In genomic region chr2:209091026-209091425, GRCh38 we compare ENCODE assay signal across 15 cellular contexts.
"Had no signal": no experiment of that assay in that cellular context is flagged by ENCODE, and none has a peak within 500 bp of the region (broad histone marks: within the 10 kb centered on the region; RNA-seq: fewer than 3 reads in every experiment).

No MANE protein-coding gene starts in this region.

- H3K36me3 ChIP-seq: left lung, ovary, stomach, thoracic aorta, upper lobe of right lung had no signal

- H3K4me1 ChIP-seq: left lung, stomach, upper lobe of right lung had no signal

- H3K27me3 Mint-ChIP-seq: activated naive CD8-positive, alpha-beta T cell treated with anti-CD3 and anti-CD28 coated beads, Interleukin-2, amount 50 U/mL, for 24 hours; activated T-helper 17 cell treated with anti-CD3 and anti-CD28 coated beads, Interleukin-2, amount 50 U/mL, for 72 hours; naive B cell had no signal

- H3K27me3 ChIP-seq: left lung, ovary, stomach, upper lobe of right lung had no signal

- H3K4me1 Mint-ChIP-seq: activated naive CD8-positive, alpha-beta T cell treated with anti-CD3 and anti-CD28 coated beads, Interleukin-2, amount 50 U/mL, for 24 hours; activated T-helper 17 cell treated with anti-CD3 and anti-CD28 coated beads, Interleukin-2, amount 50 U/mL, for 72 hours; naive B cell had no signal

- H3K27ac ChIP-seq: left lung, ovary, stomach, thoracic aorta, upper lobe of right lung had no signal

- DNase-seq: activated CD4-positive, CD25-positive, alpha-beta regulatory T cell treated with anti-CD3 and anti-CD28 coated beads, Interleukin-2, amount 50 U/mL, for 72 hours; activated naive CD4-positive, alpha-beta T cell treated with Interleukin-2 at 50 U/mL for 16 hours; activated naive CD8-positive, alpha-beta T cell treated with anti-CD3 and anti-CD28 coated beads, Interleukin-2, amount 50 U/mL, for 24 hours; aorta; endodermal cell; left lung; naive B cell; ovary; stimulated activated CD4-positive, alpha-beta T cell treated with anti-CD3 and anti-CD28 coated beads, Interleukin-12 subunit alpha, Interleukin-12 subunit beta, amount 100 ng/mL, for 4 hours; stimulated activated CD4-positive, alpha-beta T cell treated with anti-CD3 and anti-CD28 coated beads, Interleukin-2, amount 100 ng/mL, for 24 hours; stomach; upper lobe of right lung had no signal

- H3K4me3 Mint-ChIP-seq: activated naive CD8-positive, alpha-beta T cell treated with anti-CD3 and anti-CD28 coated beads, Interleukin-2, amount 50 U/mL, for 24 hours; activated T-helper 17 cell treated with anti-CD3 and anti-CD28 coated beads, Interleukin-2, amount 50 U/mL, for 72 hours; endodermal cell; naive B cell had no signal

- H3K9me3 ChIP-seq: left lung, ovary, stomach, thoracic aorta, upper lobe of right lung had no signal

- H3K4me3 ChIP-seq: left lung, ovary, stomach, thoracic aorta, upper lobe of right lung had no signal

- H3K27ac Mint-ChIP-seq: activated naive CD8-positive, alpha-beta T cell treated with anti-CD3 and anti-CD28 coated beads, Interleukin-2, amount 50 U/mL, for 24 hours; activated T-helper 17 cell treated with anti-CD3 and anti-CD28 coated beads, Interleukin-2, amount 50 U/mL, for 72 hours; endodermal cell; naive B cell had no signal

- ATAC-seq: activated naive CD8-positive, alpha-beta T cell treated with anti-CD3 and anti-CD28 coated beads, Interleukin-2, amount 50 U/mL, for 24 hours; activated T-helper 17 cell treated with anti-CD3 and anti-CD28 coated beads, Interleukin-2, amount 50 U/mL, for 72 hours; esophagus mucosa; left lung; upper lobe of right lung had no signal

- H3K9me3 Mint-ChIP-seq: activated naive CD8-positive, alpha-beta T cell treated with anti-CD3 and anti-CD28 coated beads, Interleukin-2, amount 50 U/mL, for 24 hours; endodermal cell; naive B cell had no signal

- H3K36me3 Mint-ChIP-seq: naive B cell had no signal
